Comparison of ENCODE assay signal across 19 cellular contexts in genomic region chr6:152265651-152266050, GRCh38.
DNase-seq lines count a peak whose midpoint lies in the region; ATAC-seq and TF ChIP-seq lines count a peak whose summit lies in the region.
"Had no signal": no experiment of that assay in that cellular context is flagged by ENCODE, and none has a peak within 500 bp of the region (broad histone marks: within the 10 kb centered on the region; RNA-seq: fewer than 3 reads in every experiment).

No MANE protein-coding gene starts in this region.

- TF ChIP-seq POLR2A in gastrocnemius medialis (IDR thresholded peaks at IDR 0.05), result no peak

- ATAC-seq in natural killer cell (peak in 1 of 3 donors; percentile 43), gastrocnemius medialis (peak; percentile 34 to 63), GM21515 (IDR thresholded peaks at IDR 0.05; ENCODE audit: unreplicated experiment) (no peak)
- no peak for ATAC-seq in natural killer cell treated with Interleukin-12 subunit alpha and Interleukin-12 subunit beta and Interleukin-15 and Interleukin-18, amount 100 ng/mL, for 72 hours

- DNase-seq in natural killer cell, result no peak
- no peak for DNase-seq in natural killer cell treated with Interleukin-12 subunit alpha and Interleukin-12 subunit beta and Interleukin-15 and Interleukin-18, amount 100 ng/mL, for 72 hours (ENCODE audit: low spot score)
- no peak for DNase-seq in immature natural killer cell
- DNase-seq in gastrocnemius medialis, result no peak
- DNase-seq in NCI-H2081 treated with DMSO at 0.1 percent for 48 hours (lab: John Stamatoyannopoulos, UW), result no peak
- no peak for DNase-seq in activated T-cell treated with anti-CD3 and anti-CD28 coated beads for 4 hours
- DNase-seq in stimulated activated CD4-positive, alpha-beta T cell treated with anti-CD3 and anti-CD28 coated beads, Interleukin-15, amount 100 ng/mL, for 24 hours, result no peak
- DNase-seq: DMS153, DND-41, KBM-7, MG63, NCI-H1105 treated with DMSO at 0.1 percent for 48 hours, NCI-H146, NCI-H1930, NCI-H446 treated with DMSO at 0.1 percent for 48 hours, NCI-H526, RPMI8226, SHP77 had no signal

- no peak overlapping the region for H3K4me3 Mint-ChIP-seq in natural killer cell
- no peak overlapping the region for H3K4me3 Mint-ChIP-seq in natural killer cell treated with Interleukin-12 subunit alpha and Interleukin-12 subunit beta and Interleukin-15 and Interleukin-18, amount 100 ng/mL, for 72 hours
- H3K4me3 Mint-ChIP-seq in immature natural killer cell, result peak overlapping the region in 2 of 5 donors; percentile 2 to 19

- H3K36me3 Mint-ChIP-seq in natural killer cell, result peaks cover 16% of the 10 kb centered on the region
- peaks cover 8% of the 10 kb centered on the region for H3K36me3 Mint-ChIP-seq in natural killer cell treated with Interleukin-12 subunit alpha and Interleukin-12 subunit beta and Interleukin-15 and Interleukin-18, amount 100 ng/mL, for 72 hours
- peaks cover 22 to 53% (median 25%) of the 10 kb centered on the region in 3 donors for H3K36me3 Mint-ChIP-seq in immature natural killer cell

- H3K27ac ChIP-seq in gastrocnemius medialis, result peak overlapping the region in 3 of 4 donors; percentile 5 to 44 (median 14)

- H3K27me3 Mint-ChIP-seq in natural killer cell (ENCODE audit: low read depth in 2 of 2) (no peaks in the 10 kb centered on the region), immature natural killer cell (ENCODE audit: low read depth in 3 of 3) (peaks cover 2 to 3% (median 2%) of the 10 kb centered on the region in 3 donors)
- H3K27me3 Mint-ChIP-seq in natural killer cell treated with Interleukin-12 subunit alpha and Interleukin-12 subunit beta and Interleukin-15 and Interleukin-18, amount 100 ng/mL, for 72 hours, result no peaks in the 10 kb centered on the region

- peaks cover 25 to 26% of the 10 kb centered on the region in 2 donors for H3K4me1 ChIP-seq in gastrocnemius medialis

- peaks cover 6 to 13% of the 10 kb centered on the region in 2 donors for H3K4me1 Mint-ChIP-seq in natural killer cell
- H3K4me1 Mint-ChIP-seq in natural killer cell treated with Interleukin-12 subunit alpha and Interleukin-12 subunit beta and Interleukin-15 and Interleukin-18, amount 100 ng/mL, for 72 hours (ENCODE audit: low read depth in 2 of 2), result peaks cover 6 to 13% of the 10 kb centered on the region in 2 donors
- peaks cover 9 to 16% of the 10 kb centered on the region in 2 donors for H3K4me1 Mint-ChIP-seq in immature natural killer cell

- peaks cover 0 to 2% of the 10 kb centered on the region in 2 donors for H3K9me3 Mint-ChIP-seq in natural killer cell
- peaks cover 4% of the 10 kb centered on the region for H3K9me3 Mint-ChIP-seq in natural killer cell treated with Interleukin-12 subunit alpha and Interleukin-12 subunit beta and Interleukin-15 and Interleukin-18, amount 100 ng/mL, for 72 hours
- no peaks in the 10 kb centered on the region for H3K9me3 Mint-ChIP-seq in immature natural killer cell

- intact Hi-C loops in natural killer cell (cut with micrococcal nuclease), result loop anchor here (5.0 to 10.0 kb wide), 2 partner anchors 498 to 591 kb away; no protein-coding TSS in a partner anchor
- intact Hi-C loops in gastrocnemius medialis (cut with DNase I; ENCODE audit: low total_unique reads), result no loop called here

- TF ChIP-seq CTCF in natural killer cell (IDR thresholded peaks at IDR 0.05), result no peak
- TF ChIP-seq CTCF in gastrocnemius medialis (IDR thresholded peaks at IDR 0.05 in 4 of 5, conservative IDR thresholded peaks at IDR 0.05 in 1 of 5), result no peak

- no peak overlapping the region for H3K4me3 ChIP-seq in gastrocnemius medialis
- H3K4me3 ChIP-seq: MG63 had no signal

- no peaks in the 10 kb centered on the region for H3K9me3 ChIP-seq in gastrocnemius medialis
- H3K9me3 ChIP-seq: MG63 had no signal

- H3K36me3 ChIP-seq in gastrocnemius medialis, result peaks cover 0 to 5% of the 10 kb centered on the region in 2 donors
- H3K36me3 ChIP-seq: MG63 had no signal

- peak overlapping the region; percentile 52 to 83 for H3K27ac Mint-ChIP-seq in natural killer cell
- no peak overlapping the region for H3K27ac Mint-ChIP-seq in natural killer cell treated with Interleukin-12 subunit alpha and Interleukin-12 subunit beta and Interleukin-15 and Interleukin-18, amount 100 ng/mL, for 72 hours
- peak overlapping the region; percentile 63 to 93 (median 75) for H3K27ac Mint-ChIP-seq in immature natural killer cell

- H3K27me3 ChIP-seq in gastrocnemius medialis, result no peaks in the 10 kb centered on the region
- H3K27me3 ChIP-seq: MG63 had no signal

- in situ Hi-C loops in gastrocnemius medialis (cut with MboI; ENCODE audit: low sequenced_read_pairs in 4 of 4), result loop anchor here (25.0 kb wide), 3 partner anchors 503 to 828 kb away; no protein-coding TSS in a partner anchor

Comparison
In these comparisons a context has a peak if more than half of its experiments do, and no peak if none do; other contexts are left out.
1. H3K27ac Mint-ChIP-seq: peak in natural killer cell (2 of 2) and immature natural killer cell (6 of 6); none in natural killer cell treated with Interleukin-12 subunit alpha and Interleukin-12 subunit beta and Interleukin-15 and Interleukin-18, amount 100 ng/mL, for 72 hours (0 of 2).
2. ATAC-seq: peak in gastrocnemius medialis (2 of 2); none in natural killer cell treated with Interleukin-12 subunit alpha and Interleukin-12 subunit beta and Interleukin-15 and Interleukin-18, amount 100 ng/mL, for 72 hours (0 of 2) and GM21515 (single experiment).